28 cellular contexts compared by ENCODE assay signal in the genomic region with DNA sequence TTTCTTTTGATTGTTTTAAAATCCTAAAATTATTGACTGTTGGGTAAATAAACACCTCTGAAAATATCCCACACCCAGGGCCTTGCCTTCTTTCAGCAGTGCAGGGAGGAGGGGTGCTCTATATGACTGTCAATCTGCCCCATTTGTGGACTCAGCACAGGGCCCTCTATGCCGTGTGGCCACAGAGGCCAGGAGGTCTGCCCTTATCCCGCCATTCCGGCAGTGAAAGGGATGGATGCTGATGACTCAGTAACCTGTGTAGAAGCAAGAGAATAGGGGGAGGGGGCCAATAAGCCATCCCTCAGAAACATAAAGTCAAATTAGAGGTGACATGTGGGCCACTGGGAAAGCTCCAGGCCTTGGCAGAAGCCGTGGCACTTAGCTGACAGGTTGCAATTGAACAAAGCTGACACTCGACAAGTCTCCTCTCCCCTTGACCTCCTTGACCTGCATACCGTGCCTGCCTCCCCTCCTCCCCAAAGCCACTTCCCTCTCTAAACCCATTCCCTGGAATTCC.
"Had no signal": no experiment of that assay in that cellular context is flagged by ENCODE, and none has a peak within 500 bp of the region (broad histone marks: within the 10 kb centered on the region; RNA-seq: fewer than 3 reads in every experiment).

No MANE protein-coding gene starts in this region.

- H3K36me3 Mint-ChIP-seq: activated naive CD8-positive, alpha-beta T cell treated with anti-CD3 and anti-CD28 coated beads, Interleukin-2, amount 10 ng/mL, durations not matched to agents 7 days and 5 days; natural killer cell; stimulated activated naive B cell treated with anti-CD40 and anti-IgM and Interleukin-4, amounts not matched to agents 10 μg/mL and 1 μg/mL and 100 μg/mL, for 72 hours had no signal

- FAIRE-seq: endothelial cell of umbilical vein had no signal

- H3K27ac Mint-ChIP-seq: activated B cell treated with CpG ODN at 0.5 μM for 24 hours; activated CD8-positive, alpha-beta T cell treated with anti-CD3 and anti-CD28 coated beads, Interleukin-2, amount 10 ng/mL, durations not matched to agents 7 days and 5 days; activated naive CD8-positive, alpha-beta T cell treated with anti-CD3 and anti-CD28 coated beads, Interleukin-2, amount 10 ng/mL, durations not matched to agents 7 days and 5 days; activated T-cell treated with anti-CD3 and anti-CD28 coated beads, Interleukin-2, amount 50 U/mL, for 72 hours; natural killer cell; progenitor cell of endocrine pancreas; stimulated activated naive B cell treated with anti-CD40 and anti-IgM and Interleukin-4, amounts not matched to agents 10 μg/mL and 1 μg/mL and 100 μg/mL, for 72 hours; T-helper 2 cell treated with Interferon-gamma antibody and Interleukin-4, amounts not matched to agents 5 μg/mL and 100 μg/mL, for 36 hours had no signal

- H3K9me3 Mint-ChIP-seq: activated B cell treated with CpG ODN at 0.5 μM for 24 hours; activated naive CD8-positive, alpha-beta T cell treated with anti-CD3 and anti-CD28 coated beads, Interleukin-2, amount 10 ng/mL, durations not matched to agents 7 days and 5 days; T-helper 2 cell treated with Interferon-gamma antibody and Interleukin-4, amounts not matched to agents 5 μg/mL and 100 μg/mL, for 36 hours had no signal

- H3K4me1 Mint-ChIP-seq: activated B cell treated with CpG ODN at 0.5 μM for 24 hours; stimulated activated naive B cell treated with anti-CD40 and anti-IgM and Interleukin-4, amounts not matched to agents 10 μg/mL and 1 μg/mL and 100 μg/mL, for 72 hours had no signal

- H3K4me3 Mint-ChIP-seq: activated B cell treated with CpG ODN at 0.5 μM for 24 hours; activated CD8-positive, alpha-beta T cell treated with anti-CD3 and anti-CD28 coated beads, Interleukin-2, amount 10 ng/mL, durations not matched to agents 7 days and 5 days; activated naive CD8-positive, alpha-beta T cell treated with anti-CD3 and anti-CD28 coated beads, Interleukin-2, amount 10 ng/mL, durations not matched to agents 7 days and 5 days; activated T-cell treated with anti-CD3 and anti-CD28 coated beads, Interleukin-2, amount 50 U/mL, for 72 hours; natural killer cell; stimulated activated naive B cell treated with anti-CD40 and anti-IgM and Interleukin-4, amounts not matched to agents 10 μg/mL and 1 μg/mL and 100 μg/mL, for 72 hours; T-helper 2 cell treated with Interferon-gamma antibody and Interleukin-4, amounts not matched to agents 5 μg/mL and 100 μg/mL, for 36 hours had no signal

- H3K4me1 ChIP-seq: ascending aorta, gastroesophageal sphincter, left lung, lower lobe of right lung, thyroid gland, upper lobe of left lung had no signal

- H3K4me2 ChIP-seq: smooth muscle cell had no signal

- H3K27me3 ChIP-seq: ascending aorta, gastroesophageal sphincter, left lung, neutrophil, ovary, stomach, thyroid gland, upper lobe of left lung had no signal

- H3K27ac ChIP-seq: ascending aorta, gastroesophageal sphincter, left lung, lower lobe of right lung, neutrophil, ovary, stomach, thyroid gland, upper lobe of left lung had no signal

- H3K27me3 Mint-ChIP-seq: progenitor cell of endocrine pancreas had no signal

- H3K9me3 ChIP-seq: ascending aorta, gastroesophageal sphincter, left lung, lower lobe of right lung, neutrophil, ovary, stomach, thyroid gland, upper lobe of left lung had no signal

- DNase-seq: activated B cell treated with CpG ODN at 0.5 μM for 24 hours; activated CD8-positive, alpha-beta T cell treated with anti-CD3 and anti-CD28 coated beads, Interleukin-2, amount 10 ng/mL, durations not matched to agents 7 days and 5 days; activated naive CD4-positive, alpha-beta T cell treated with Interleukin-2 at 50 U/mL for 16 hours; activated naive CD8-positive, alpha-beta T cell treated with anti-CD3 and anti-CD28 coated beads, Interleukin-2, amount 10 ng/mL, durations not matched to agents 7 days and 5 days; activated T-cell treated with anti-CD3 and anti-CD28 coated beads for 4 hours; activated T-cell treated with anti-CD3 and anti-CD28 coated beads, Interleukin-2, amount 50 U/mL, for 72 hours; caudate nucleus; cortex of kidney; head of caudate nucleus; hypothalamus; left lung; lower lobe of right lung; mesenchymal stem cell; natural killer cell; ovary; stimulated activated CD4-positive, alpha-beta T cell treated with anti-CD3 and anti-CD28 coated beads, Interleukin-2, amount 100 ng/mL, for 24 hours; stimulated activated naive B cell treated with anti-CD40 and anti-IgM and Interleukin-4, amounts not matched to agents 10 μg/mL and 1 μg/mL and 100 μg/mL, for 72 hours; stomach; T-helper 1 cell; thyroid gland; upper lobe of left lung had no signal

- H3K4me3 ChIP-seq: ascending aorta, gastroesophageal sphincter, left lung, lower lobe of right lung, ovary, smooth muscle cell, stomach, thyroid gland, upper lobe of left lung had no signal

- H3K36me3 ChIP-seq: ascending aorta, gastroesophageal sphincter, left lung, lower lobe of right lung, neutrophil, ovary, stomach, thyroid gland, upper lobe of left lung had no signal

- ATAC-seq: activated CD8-positive, alpha-beta T cell treated with anti-CD3 and anti-CD28 coated beads, Interleukin-2, amount 10 ng/mL, durations not matched to agents 7 days and 5 days; activated T-cell treated with anti-CD3 and anti-CD28 coated beads, Interleukin-2, amount 50 U/mL, for 72 hours; gastroesophageal sphincter; left lung; natural killer cell; stimulated activated naive B cell treated with anti-CD40 and anti-IgM and Interleukin-4, amounts not matched to agents 10 μg/mL and 1 μg/mL and 100 μg/mL, for 72 hours had no signal
